ENCODE assay signal across 8 cellular contexts in genomic region chr2:112055833-112056625, GRCh38. TPM values are rescaled to one million over a fixed set of nuclear protein-coding genes. Genes with fewer than 3 reads are reported as not detected.
DNase-seq lines count a peak whose midpoint lies in the region; ATAC-seq and TF ChIP-seq lines count a peak whose summit lies in the region.

No MANE protein-coding gene starts in this region.

- ATAC-seq in HG03432 (IDR thresholded peaks at IDR 0.05; ENCODE audit: unreplicated experiment) (peak; percentile 0), upper lobe of right lung (peak; percentile 12), GM19351 (IDR thresholded peaks at IDR 0.05; ENCODE audit: unreplicated experiment) (no peak)

- H3K4me3 Mint-ChIP-seq in nephron: peak overlapping the region; percentile 82 to 87 (median 87)

- peaks cover 20% of the 10 kb centered on the region for H3K36me3 Mint-ChIP-seq in nephron (ENCODE audit: low read depth)

- peaks cover 10% of the 10 kb centered on the region for H3K36me3 ChIP-seq in upper lobe of right lung

- H3K9me3 ChIP-seq in upper lobe of right lung: no peaks in the 10 kb centered on the region

- no peaks in the 10 kb centered on the region for H3K9me3 Mint-ChIP-seq in nephron

- peaks cover 26% of the 10 kb centered on the region for H3K4me1 Mint-ChIP-seq in nephron

- H3K4me3 ChIP-seq in foreskin fibroblast (ENCODE audit: low read depth in 1 of 2, low read length in 2 of 2) (peak overlapping the region; percentile 91 to 93), upper lobe of right lung (peak overlapping the region; percentile 97)

- intact Hi-C loops in upper lobe of right lung (cut with DNase I): no loop called here

- TF ChIP-seq CTCF in foreskin fibroblast (IDR thresholded peaks at IDR 0.05; ENCODE audit: low read depth, low read length) (no peak), nephron (IDR thresholded peaks at IDR 0.05; ENCODE audit: unreplicated experiment in 3 of 3) (no peak), upper lobe of right lung (IDR thresholded peaks at IDR 0.05) (no peak)

- H3K27ac Mint-ChIP-seq in nephron: peak overlapping the region; percentile 93 to 96 (median 94)

- peaks cover 4% of the 10 kb centered on the region for H3K27me3 Mint-ChIP-seq in nephron (ENCODE audit: low read depth)

- H3K27me3 ChIP-seq in upper lobe of right lung: no peaks in the 10 kb centered on the region

- H3K27ac ChIP-seq in upper lobe of right lung: peak overlapping the region; percentile 99

- H3K4me1 ChIP-seq in upper lobe of right lung: peaks cover 33% of the 10 kb centered on the region

- peak; percentile 97 for DNase-seq in EH (ENCODE audit: low read depth)
- DNase-seq in OCI-M1 (lab: John Stamatoyannopoulos, UW): peak; percentile 77
- DNase-seq in activated gamma-delta T cell treated with Interleukin-2 at 50 U/mL for 16 hours: peak; percentile 13
- DNase-seq in foreskin fibroblast: peak; percentile 93 to 95
- peak; percentile 73 for DNase-seq in upper lobe of right lung

RNA-seq across cellular contexts. Expression of gene TMEM87B, which starts 1.0 kb away (rescaled TPM):
- 28.0 TPM for total RNA-seq in upper lobe of right lung

Comparison
In these comparisons a context has a peak if more than half of its experiments do, and no peak if none do; other contexts are left out.
1. DNase-seq: peak in every context shown above with its lines; median percentile 97 in EH; 94 in foreskin fibroblast; 77 in OCI-M1; 73 in upper lobe of right lung; 13 in activated gamma-delta T cell treated with Interleukin-2 at 50 U/mL for 16 hours.